ENCODE assay signal across 8 cellular contexts in genomic region chr11:65911682-65912568, GRCh38. TPM values are rescaled to one million over a fixed set of nuclear protein-coding genes. Genes with fewer than 3 reads are reported as not detected.
DNase-seq lines count a peak whose midpoint lies in the region; ATAC-seq, FAIRE-seq and TF ChIP-seq lines count a peak whose summit lies in the region.

No MANE protein-coding gene starts in this region.

- H3K4me3 Mint-ChIP-seq in nephron = peak overlapping the region; percentile 14 to 47 (median 28)

- peaks cover 2% of the 10 kb centered on the region for H3K36me3 Mint-ChIP-seq in nephron (ENCODE audit: low read depth)

- H3K9me3 Mint-ChIP-seq in nephron = no peaks in the 10 kb centered on the region

- no peak for FAIRE-seq in GM19239 (lab: Jason Lieb, UNC)

- peak overlapping the region in 2 of 3 experiments; percentile 76 for H3K27ac Mint-ChIP-seq in nephron

- TF ChIP-seq CTCF in colonic mucosa (IDR thresholded peaks at IDR 0.05) (no peak), nephron (IDR thresholded peaks at IDR 0.05; ENCODE audit: unreplicated experiment in 3 of 3) (peak in 2 of 3 experiments; percentile 11 to 18)

- H3K9ac ChIP-seq in colonic mucosa (ENCODE audit: low read depth in 2 of 2, low read length in 2 of 2) = no peak overlapping the region

- no peak for ATAC-seq in GM21423 (IDR thresholded peaks at IDR 0.05; ENCODE audit: unreplicated experiment)

- H3K27me3 Mint-ChIP-seq in nephron (ENCODE audit: low read depth) = peaks cover 30% of the 10 kb centered on the region

- no peak overlapping the region for H3K4me3 ChIP-seq in colonic mucosa

- H3K27ac ChIP-seq in colonic mucosa = no peak overlapping the region

- peaks cover 33% of the 10 kb centered on the region for H3K4me1 Mint-ChIP-seq in nephron

- DNase-seq in NCI-H82 (lab: John Stamatoyannopoulos, UW) = peak; percentile 80
- DNase-seq in NCI-H82 treated with DMSO at 0.1 percent for 48 hours (lab: John Stamatoyannopoulos, UW; ENCODE audit: unreplicated experiment) = no peak
- peak; percentile 48 for DNase-seq in NCI-H2196 treated with DMSO at 0.1 percent for 48 hours (lab: John Stamatoyannopoulos, UW; ENCODE audit: unreplicated experiment)
- DNase-seq in colonic mucosa = peak; percentile 58
- no peak for DNase-seq in OCI-M2 (lab: John Stamatoyannopoulos, UW; ENCODE audit: unreplicated experiment)
- DNase-seq in GM19239 (ENCODE audit: insufficient read length, low spot score) = no peak

- no peaks in the 10 kb centered on the region for H3K9me3 ChIP-seq in colonic mucosa

- peaks cover 13% of the 10 kb centered on the region for H3K4me1 ChIP-seq in colonic mucosa

- intact Hi-C loops in colonic mucosa (cut with DNase I) = no loop called here

- no peaks in the 10 kb centered on the region for H3K36me3 ChIP-seq in colonic mucosa

- no peaks in the 10 kb centered on the region for H3K27me3 ChIP-seq in colonic mucosa

RNA-seq across cellular contexts. Expression of gene C11orf68, which starts 6.9 kb away (rescaled TPM):
- 10 to 100 TPM; 26.6 to 29.0 TPM for total RNA-seq in colonic mucosa

RNA-seq across cellular contexts. Expression of gene DRAP1, which starts 7.3 kb away (rescaled TPM):
- total RNA-seq in colonic mucosa = 10 to 100 TPM; 53.4 to 91.5 TPM

RNA-seq across cellular contexts. Expression of gene FOSL1, which starts 11.7 kb away (rescaled TPM):
- 1 to 10 TPM in 1 of 2 donors, under 1 TPM in 1; 0.84 to 4.2 TPM for total RNA-seq in colonic mucosa

RNA-seq across cellular contexts. Expression of gene CCDC85B, which starts 21.5 kb away (rescaled TPM):
- total RNA-seq in colonic mucosa = 10 to 100 TPM; 11.2 to 16.3 TPM

RNA-seq across cellular contexts. Expression of gene FIBP, which starts 23.7 kb away (rescaled TPM):
- 10 to 100 TPM; 41.9 to 53.5 TPM for total RNA-seq in colonic mucosa

Comparison
In these comparisons a context has a peak if more than half of its experiments do, and no peak if none do; other contexts are left out.
1. DNase-seq: peak in NCI-H82 (single experiment), NCI-H2196 treated with DMSO at 0.1 percent for 48 hours (single experiment) and colonic mucosa (single experiment); none in NCI-H82 treated with DMSO at 0.1 percent for 48 hours (single experiment), OCI-M2 (single experiment) and GM19239 (single experiment).